ENCODE assay signal across 1 cellular context in the genomic region with DNA sequence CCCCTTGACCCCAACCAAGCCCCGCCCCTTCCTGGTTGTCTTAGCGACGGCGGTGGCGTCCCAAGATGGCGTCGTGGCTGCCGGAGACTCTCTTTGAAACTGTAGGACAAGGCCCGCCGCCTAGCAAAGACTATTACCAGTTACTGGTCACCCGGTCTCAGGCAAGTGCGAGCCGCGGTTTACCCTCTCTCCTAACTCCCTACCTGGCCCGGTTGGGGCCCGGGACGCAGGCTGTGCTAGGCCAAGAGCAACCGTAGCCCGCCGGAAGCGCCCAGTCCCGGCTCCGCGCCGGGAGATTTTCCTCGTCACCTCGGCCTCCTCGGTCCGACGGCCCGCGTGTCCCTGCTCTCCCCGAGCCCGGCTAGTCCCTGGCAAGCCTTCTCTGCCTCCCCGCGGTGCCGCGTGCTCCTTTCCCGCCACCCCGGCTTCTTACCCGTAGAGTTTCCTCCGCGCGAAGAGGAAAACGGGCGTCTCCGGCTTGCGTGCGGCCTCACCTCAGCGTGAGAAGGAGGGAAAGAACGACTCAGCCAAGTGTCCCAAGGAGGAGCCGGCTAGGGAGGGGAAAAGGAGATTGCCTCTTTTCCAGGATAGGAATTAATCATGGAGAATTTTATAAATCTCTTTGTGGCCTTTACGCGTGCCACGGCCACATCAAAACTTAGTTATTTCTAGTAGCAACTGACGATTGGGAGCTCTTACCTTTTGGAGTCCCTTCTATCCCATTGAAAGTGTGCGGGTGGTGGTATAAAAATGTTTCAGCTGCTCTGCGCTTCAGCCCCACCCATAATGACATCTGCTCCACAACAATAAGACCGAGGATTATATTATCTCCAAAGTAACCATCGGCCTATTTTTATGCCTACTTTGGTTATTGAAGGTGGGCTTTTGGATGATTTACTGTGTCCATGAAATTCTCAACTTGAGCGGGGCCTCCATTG.
TF ChIP-seq lines count a peak whose summit lies in the region.

TSS of gene FBXO36 (plus strand) at position 55 of the 938 bp plus-strand sequence. CDS start at position 66, 11 bp downstream.

TF ChIP-seq in HEK293, 187 proteins besides CTCF, POLR2A, EP300 and RAD21 (continued from another document and continues in another):
- no peak for TF ChIP-seq ZNF274 (IDR thresholded peaks at IDR 0.05; ENCODE audit: low read length)
- no peak for TF ChIP-seq ZNF274 (tag by site-specific recombination; IDR thresholded peaks at IDR 0.05; ENCODE audit: borderline replicate concordance)
- no peak for TF ChIP-seq ZNF10 (tag by site-specific recombination; IDR thresholded peaks at IDR 0.05)
- TF ChIP-seq, protein P1, sequence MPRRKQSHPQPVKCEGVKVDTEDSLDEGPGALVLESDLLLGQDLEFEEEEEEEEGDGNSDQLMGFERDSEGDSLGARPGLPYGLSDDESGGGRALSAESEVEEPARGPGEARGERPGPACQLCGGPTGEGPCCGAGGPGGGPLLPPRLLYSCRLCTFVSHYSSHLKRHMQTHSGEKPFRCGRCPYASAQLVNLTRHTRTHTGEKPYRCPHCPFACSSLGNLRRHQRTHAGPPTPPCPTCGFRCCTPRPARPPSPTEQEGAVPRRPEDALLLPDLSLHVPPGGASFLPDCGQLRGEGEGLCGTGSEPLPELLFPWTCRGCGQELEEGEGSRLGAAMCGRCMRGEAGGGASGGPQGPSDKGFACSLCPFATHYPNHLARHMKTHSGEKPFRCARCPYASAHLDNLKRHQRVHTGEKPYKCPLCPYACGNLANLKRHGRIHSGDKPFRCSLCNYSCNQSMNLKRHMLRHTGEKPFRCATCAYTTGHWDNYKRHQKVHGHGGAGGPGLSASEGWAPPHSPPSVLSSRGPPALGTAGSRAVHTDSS (tag by site-specific recombination; IDR thresholded peaks at IDR 0.05) = no peak
- TF ChIP-seq, protein P2, sequence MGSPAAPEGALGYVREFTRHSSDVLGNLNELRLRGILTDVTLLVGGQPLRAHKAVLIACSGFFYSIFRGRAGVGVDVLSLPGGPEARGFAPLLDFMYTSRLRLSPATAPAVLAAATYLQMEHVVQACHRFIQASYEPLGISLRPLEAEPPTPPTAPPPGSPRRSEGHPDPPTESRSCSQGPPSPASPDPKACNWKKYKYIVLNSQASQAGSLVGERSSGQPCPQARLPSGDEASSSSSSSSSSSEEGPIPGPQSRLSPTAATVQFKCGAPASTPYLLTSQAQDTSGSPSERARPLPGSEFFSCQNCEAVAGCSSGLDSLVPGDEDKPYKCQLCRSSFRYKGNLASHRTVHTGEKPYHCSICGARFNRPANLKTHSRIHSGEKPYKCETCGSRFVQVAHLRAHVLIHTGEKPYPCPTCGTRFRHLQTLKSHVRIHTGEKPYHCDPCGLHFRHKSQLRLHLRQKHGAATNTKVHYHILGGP (tag by site-specific recombination; IDR thresholded peaks at IDR 0.05) = no peak
- no peak for TF ChIP-seq ZNF169 (tag by site-specific recombination; IDR thresholded peaks at IDR 0.05)
- no peak for TF ChIP-seq PRDM1 (tag by site-specific recombination; IDR thresholded peaks at IDR 0.05)
- peak; percentile 81 for TF ChIP-seq ZBTB20 (tag by site-specific recombination; IDR thresholded peaks at IDR 0.05)
- TF ChIP-seq ZNF571 (tag by site-specific recombination; IDR thresholded peaks at IDR 0.05) = no peak
- no peak for TF ChIP-seq ZNF19 (tag by site-specific recombination; IDR thresholded peaks at IDR 0.05; ENCODE audit: low read depth)
- TF ChIP-seq, protein P3, sequence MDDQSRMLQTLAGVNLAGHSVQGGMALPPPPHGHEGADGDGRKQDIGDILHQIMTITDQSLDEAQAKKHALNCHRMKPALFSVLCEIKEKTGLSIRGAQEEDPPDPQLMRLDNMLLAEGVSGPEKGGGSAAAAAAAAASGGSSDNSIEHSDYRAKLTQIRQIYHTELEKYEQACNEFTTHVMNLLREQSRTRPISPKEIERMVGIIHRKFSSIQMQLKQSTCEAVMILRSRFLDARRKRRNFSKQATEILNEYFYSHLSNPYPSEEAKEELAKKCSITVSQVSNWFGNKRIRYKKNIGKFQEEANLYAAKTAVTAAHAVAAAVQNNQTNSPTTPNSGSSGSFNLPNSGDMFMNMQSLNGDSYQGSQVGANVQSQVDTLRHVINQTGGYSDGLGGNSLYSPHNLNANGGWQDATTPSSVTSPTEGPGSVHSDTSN (CRISPR knock-in tag; IDR thresholded peaks at IDR 0.05) = no peak
- peak; percentile 70; the same call in 1 of the 2 replicates for TF ChIP-seq ZNF366 (tag by site-specific recombination; conservative IDR thresholded peaks at IDR 0.05)
- no peak for TF ChIP-seq ZNF639 (tag by site-specific recombination; IDR thresholded peaks at IDR 0.05)
- TF ChIP-seq OSR2 (tag by site-specific recombination; IDR thresholded peaks at IDR 0.05) = no peak
- no peak for TF ChIP-seq ZFP69B (tag by site-specific recombination; IDR thresholded peaks at IDR 0.05)
- TF ChIP-seq ZNF114 (tag by site-specific recombination; IDR thresholded peaks at IDR 0.05) = no peak
- no peak for TF ChIP-seq ZNF211 (tag by site-specific recombination; IDR thresholded peaks at IDR 0.05; ENCODE audit: low read depth)
- no peak for TF ChIP-seq ZNF37A (tag by site-specific recombination; IDR thresholded peaks at IDR 0.05)
- TF ChIP-seq ZNF324 (tag by site-specific recombination; IDR thresholded peaks at IDR 0.05) = no peak
- TF ChIP-seq IKZF3 (tag by site-specific recombination; IDR thresholded peaks at IDR 0.05) = peak; percentile 78
- TF ChIP-seq PRDM6 (tag by site-specific recombination; IDR thresholded peaks at IDR 0.05) = no peak
- no peak for TF ChIP-seq ZNF449 (tag by site-specific recombination; IDR thresholded peaks at IDR 0.05)
- TF ChIP-seq HOXC10 (CRISPR knock-in tag; IDR thresholded peaks at IDR 0.05) = no peak
- TF ChIP-seq, protein P4, sequence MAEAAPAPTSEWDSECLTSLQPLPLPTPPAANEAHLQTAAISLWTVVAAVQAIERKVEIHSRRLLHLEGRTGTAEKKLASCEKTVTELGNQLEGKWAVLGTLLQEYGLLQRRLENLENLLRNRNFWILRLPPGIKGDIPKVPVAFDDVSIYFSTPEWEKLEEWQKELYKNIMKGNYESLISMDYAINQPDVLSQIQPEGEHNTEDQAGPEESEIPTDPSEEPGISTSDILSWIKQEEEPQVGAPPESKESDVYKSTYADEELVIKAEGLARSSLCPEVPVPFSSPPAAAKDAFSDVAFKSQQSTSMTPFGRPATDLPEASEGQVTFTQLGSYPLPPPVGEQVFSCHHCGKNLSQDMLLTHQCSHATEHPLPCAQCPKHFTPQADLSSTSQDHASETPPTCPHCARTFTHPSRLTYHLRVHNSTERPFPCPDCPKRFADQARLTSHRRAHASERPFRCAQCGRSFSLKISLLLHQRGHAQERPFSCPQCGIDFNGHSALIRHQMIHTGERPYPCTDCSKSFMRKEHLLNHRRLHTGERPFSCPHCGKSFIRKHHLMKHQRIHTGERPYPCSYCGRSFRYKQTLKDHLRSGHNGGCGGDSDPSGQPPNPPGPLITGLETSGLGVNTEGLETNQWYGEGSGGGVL (tag by site-specific recombination; IDR thresholded peaks at IDR 0.05) = no peak
- TF ChIP-seq ZNF629 (tag by site-specific recombination; IDR thresholded peaks at IDR 0.05) = no peak
- peak; percentile 42; the same call in 1 of the 2 replicates for TF ChIP-seq YY1 (tag by site-specific recombination; IDR thresholded peaks at IDR 0.05)
- no peak for TF ChIP-seq OVOL3 (tag by site-specific recombination; IDR thresholded peaks at IDR 0.05)
- no peak for TF ChIP-seq ZFP3 (tag by site-specific recombination; IDR thresholded peaks at IDR 0.05; ENCODE audit: low read depth)
- TF ChIP-seq GLI4 (tag by site-specific recombination; IDR thresholded peaks at IDR 0.05) = no peak
- TF ChIP-seq KLF10 (tag by site-specific recombination; IDR thresholded peaks at IDR 0.05) = no peak
- TF ChIP-seq, protein P5, sequence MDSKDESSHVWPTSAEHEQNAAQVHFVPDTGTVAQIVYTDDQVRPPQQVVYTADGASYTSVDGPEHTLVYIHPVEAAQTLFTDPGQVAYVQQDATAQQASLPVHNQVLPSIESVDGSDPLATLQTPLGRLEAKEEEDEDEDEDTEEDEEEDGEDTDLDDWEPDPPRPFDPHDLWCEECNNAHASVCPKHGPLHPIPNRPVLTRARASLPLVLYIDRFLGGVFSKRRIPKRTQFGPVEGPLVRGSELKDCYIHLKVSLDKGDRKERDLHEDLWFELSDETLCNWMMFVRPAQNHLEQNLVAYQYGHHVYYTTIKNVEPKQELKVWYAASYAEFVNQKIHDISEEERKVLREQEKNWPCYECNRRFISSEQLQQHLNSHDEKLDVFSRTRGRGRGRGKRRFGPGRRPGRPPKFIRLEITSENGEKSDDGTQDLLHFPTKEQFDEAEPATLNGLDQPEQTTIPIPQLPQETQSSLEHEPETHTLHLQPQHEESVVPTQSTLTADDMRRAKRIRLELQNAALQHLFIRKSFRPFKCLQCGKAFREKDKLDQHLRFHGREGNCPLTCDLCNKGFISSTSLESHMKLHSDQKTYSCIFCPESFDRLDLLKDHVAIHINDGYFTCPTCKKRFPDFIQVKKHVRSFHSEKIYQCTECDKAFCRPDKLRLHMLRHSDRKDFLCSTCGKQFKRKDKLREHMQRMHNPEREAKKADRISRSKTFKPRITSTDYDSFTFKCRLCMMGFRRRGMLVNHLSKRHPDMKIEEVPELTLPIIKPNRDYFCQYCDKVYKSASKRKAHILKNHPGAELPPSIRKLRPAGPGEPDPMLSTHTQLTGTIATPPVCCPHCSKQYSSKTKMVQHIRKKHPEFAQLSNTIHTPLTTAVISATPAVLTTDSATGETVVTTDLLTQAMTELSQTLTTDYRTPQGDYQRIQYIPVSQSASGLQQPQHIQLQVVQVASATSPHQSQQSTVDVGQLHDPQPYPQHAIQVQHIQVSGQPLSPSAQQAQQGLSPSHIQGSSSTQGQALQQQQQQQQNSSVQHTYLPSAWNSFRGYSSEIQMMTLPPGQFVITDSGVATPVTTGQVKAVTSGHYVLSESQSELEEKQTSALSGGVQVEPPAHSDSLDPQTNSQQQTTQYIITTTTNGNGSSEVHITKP (tag by site-specific recombination; IDR thresholded peaks at IDR 0.05) = peak; percentile 26; the same call in 1 of the 2 replicates
- no peak for TF ChIP-seq ZNF391 (tag by site-specific recombination; IDR thresholded peaks at IDR 0.05; ENCODE audit: borderline replicate concordance, low read depth)
- no peak for TF ChIP-seq ZNF510 (tag by site-specific recombination; IDR thresholded peaks at IDR 0.05; ENCODE audit: insufficient replicate concordance)
- no peak for TF ChIP-seq ZNF548 (tag by site-specific recombination; IDR thresholded peaks at IDR 0.05)
- TF ChIP-seq SP3 (tag by site-specific recombination; IDR thresholded peaks at IDR 0.05) = no peak
- no peak for TF ChIP-seq WT1 (tag by site-specific recombination; IDR thresholded peaks at IDR 0.05)
- no peak for TF ChIP-seq ZFHX2 (tag by site-specific recombination; conservative IDR thresholded peaks at IDR 0.05)
- no peak for TF ChIP-seq ZNF146 (tag by site-specific recombination; IDR thresholded peaks at IDR 0.05)
